ENCODE assay signal across 8 cellular contexts in genomic region chr2:33033524-33034150, GRCh38.
DNase-seq lines count a peak whose midpoint lies in the region; ATAC-seq and TF ChIP-seq lines count a peak whose summit lies in the region.

No MANE protein-coding gene starts in this region.

- peaks cover 0 to 4% of the 10 kb centered on the region in 2 donors for H3K4me1 ChIP-seq in muscle layer of duodenum (ENCODE audit: control insufficient read depth in 1 of 2, insufficient read depth in 2 of 2, low read length in 2 of 2)

- TF ChIP-seq CTCF in dorsolateral prefrontal cortex (IDR thresholded peaks at IDR 0.05 in 54 of 56, conservative IDR thresholded peaks at IDR 0.05 in 2 of 56; ENCODE audit: low read depth in 1 of 56, partially characterized antibody in 56 of 56) = peak; percentile 40 to 92 (median 81)

- no peaks in the 10 kb centered on the region for H3K9me3 ChIP-seq in muscle layer of duodenum (ENCODE audit: control insufficient read depth in 1 of 2, low read length in 2 of 2)

- DNase-seq in GM04504 (ENCODE audit: low read depth) = peak; percentile 35
- peak; percentile 78 for DNase-seq in NCI-H446 treated with DMSO at 0.1 percent for 48 hours (lab: John Stamatoyannopoulos, UW)
- peak in 1 of 10 donors; percentile 22 for DNase-seq in dorsolateral prefrontal cortex
- no peak for DNase-seq in GOT3 (lab: John Stamatoyannopoulos, UW)

- H3K27me3 ChIP-seq in dorsolateral prefrontal cortex (no peaks in the 10 kb centered on the region), muscle layer of duodenum (ENCODE audit: low read depth, low read length) (no peaks in the 10 kb centered on the region)

- H3K4me3 ChIP-seq in dorsolateral prefrontal cortex = peak overlapping the region in 57 of 59 donors; percentile 1 to 68 (median 47)
- H3K4me3 ChIP-seq in muscle layer of duodenum (ENCODE audit: low read depth in 1 of 2, low read length in 2 of 2) = peak overlapping the region; percentile 53 to 65

- H3K27ac ChIP-seq in dorsolateral prefrontal cortex = peak overlapping the region in 16 of 59 donors; percentile 3 to 79 (median 48)
- peak overlapping the region; percentile 56 for H3K27ac ChIP-seq in muscle layer of duodenum (ENCODE audit: low read length)

- intact Hi-C loops in dorsolateral prefrontal cortex (cut with DNase I) = loop anchor here (2.0 to 10.0 kb wide), 8 partner anchors 86 to 554 kb away; partner anchors contain the start of gene LTBP1 (in 1 of the 2)

- no peaks in the 10 kb centered on the region for H3K36me3 ChIP-seq in muscle layer of duodenum (ENCODE audit: control insufficient read depth in 1 of 2, insufficient read depth in 2 of 2, low read length in 2 of 2)

- ATAC-seq in GM18517 (IDR thresholded peaks at IDR 0.05; ENCODE audit: unreplicated experiment) = no peak
- no peak for ATAC-seq in GM21526 (IDR thresholded peaks at IDR 0.05; ENCODE audit: low FRiP score, unreplicated experiment)
- no peak for ATAC-seq in GM19467 (IDR thresholded peaks at IDR 0.05; ENCODE audit: unreplicated experiment)
